ENCODE assay signal across 9 cellular contexts in genomic region chrX:19904778-19905367, GRCh38. TPM values are rescaled to one million over a fixed set of nuclear protein-coding genes. Genes with fewer than 3 reads are reported as not detected.
DNase-seq lines count a peak whose midpoint lies in the region; ATAC-seq and TF ChIP-seq lines count a peak whose summit lies in the region.
"Had no signal": no experiment of that assay in that cellular context is flagged by ENCODE, and none has a peak within 500 bp of the region (broad histone marks: within the 10 kb centered on the region; RNA-seq: fewer than 3 reads in every experiment).

No MANE protein-coding gene starts in this region.

- DNase-seq in activated CD4-positive, alpha-beta T cell treated with anti-CD3 and anti-CD28 coated beads for 36 hours, result peak; percentile 46
- DNase-seq in activated CD4-positive, alpha-beta T cell treated with anti-CD3 and anti-CD28 coated beads for 4 hours, result no peak
- DNase-seq in LoVo (ENCODE audit: low spot score), result peak; percentile 55
- DNase-seq in SIG-M5 (lab: John Stamatoyannopoulos, UW), result peak; percentile 12
- no peak for DNase-seq in effector memory CD8-positive, alpha-beta T cell
- DNase-seq in mesothelial cell of epicardium (ENCODE audit: low spot score in 2 of 2, unreplicated experiment in 2 of 2), result no peak

- peaks cover 10% of the 10 kb centered on the region for H3K4me1 Mint-ChIP-seq in activated CD4-positive, alpha-beta T cell treated with anti-CD3 and anti-CD28 coated beads for 36 hours
- H3K4me1 Mint-ChIP-seq in effector memory CD8-positive, alpha-beta T cell (ENCODE audit: low read depth in 2 of 2), result peaks cover 3 to 5% of the 10 kb centered on the region in 2 donors
- H3K4me1 Mint-ChIP-seq in mesothelial cell of epicardium, result peaks cover 12% of the 10 kb centered on the region

- peak; percentile 80 for ATAC-seq in activated CD4-positive, alpha-beta T cell treated with anti-CD3 and anti-CD28 coated beads for 36 hours
- peak; percentile 20 for ATAC-seq in GM19468 (IDR thresholded peaks at IDR 0.05; ENCODE audit: extremely low read depth, unreplicated experiment)
- ATAC-seq in effector memory CD8-positive, alpha-beta T cell (replicated peaks), result peak; percentile 78
- ATAC-seq in HG03469 (IDR thresholded peaks at IDR 0.05; ENCODE audit: unreplicated experiment), result no peak

- H3K27me3 Mint-ChIP-seq in activated CD4-positive, alpha-beta T cell treated with anti-CD3 and anti-CD28 coated beads for 36 hours, result no peaks in the 10 kb centered on the region
- H3K27me3 Mint-ChIP-seq in effector memory CD8-positive, alpha-beta T cell, result no peaks in the 10 kb centered on the region
- H3K27me3 Mint-ChIP-seq in mesothelial cell of epicardium (ENCODE audit: low read depth), result no peaks in the 10 kb centered on the region
- H3K27me3 Mint-ChIP-seq: activated naive CD8-positive, alpha-beta T cell had no signal

- POLR2A ChIA-PET in activated CD4-positive, alpha-beta T cell treated with anti-CD3 and anti-CD28 coated beads for 36 hours (lab: Charles Lee), result interaction anchor here (0.6 kb wide), 1 partner anchor 186 kb away, joined by 3 read pairs; no protein-coding TSS in a partner anchor

- no peak overlapping the region for H3K4me3 Mint-ChIP-seq in activated CD4-positive, alpha-beta T cell treated with anti-CD3 and anti-CD28 coated beads for 36 hours
- no peak overlapping the region for H3K4me3 Mint-ChIP-seq in effector memory CD8-positive, alpha-beta T cell
- H3K4me3 Mint-ChIP-seq in mesothelial cell of epicardium, result no peak overlapping the region
- H3K4me3 Mint-ChIP-seq: activated naive CD8-positive, alpha-beta T cell had no signal

- no peak overlapping the region for H3K27ac Mint-ChIP-seq in activated CD4-positive, alpha-beta T cell treated with anti-CD3 and anti-CD28 coated beads for 36 hours
- peak overlapping the region in 1 of 2 donors; percentile 30 for H3K27ac Mint-ChIP-seq in effector memory CD8-positive, alpha-beta T cell
- no peak overlapping the region for H3K27ac Mint-ChIP-seq in mesothelial cell of epicardium
- H3K27ac Mint-ChIP-seq: activated naive CD8-positive, alpha-beta T cell had no signal

- H3K36me3 Mint-ChIP-seq in activated CD4-positive, alpha-beta T cell treated with anti-CD3 and anti-CD28 coated beads for 36 hours (ENCODE audit: low read depth), result no peaks in the 10 kb centered on the region
- no peaks in the 10 kb centered on the region for H3K36me3 Mint-ChIP-seq in effector memory CD8-positive, alpha-beta T cell (ENCODE audit: insufficient read depth)
- no peaks in the 10 kb centered on the region for H3K36me3 Mint-ChIP-seq in mesothelial cell of epicardium
- H3K36me3 Mint-ChIP-seq: activated naive CD8-positive, alpha-beta T cell had no signal

- intact Hi-C loops in activated CD4-positive, alpha-beta T cell treated with anti-CD3 and anti-CD28 coated beads for 36 hours (cut with DNase I, micrococcal nuclease), result loop anchor here (1.0 to 5.0 kb wide), 6 partner anchors 86 to 533 kb away; partner anchors contain the start of genes BCLAF3 (in 2 of the 2) and MAP7D2 (in 1 of the 2)

- TF ChIP-seq CTCF in mesothelial cell of epicardium (IDR thresholded peaks at IDR 0.05; ENCODE audit: unreplicated experiment), result peak; percentile 26

- H3K9me3 Mint-ChIP-seq in activated CD4-positive, alpha-beta T cell treated with anti-CD3 and anti-CD28 coated beads for 36 hours (ENCODE audit: low read depth), result no peaks in the 10 kb centered on the region
- no peaks in the 10 kb centered on the region for H3K9me3 Mint-ChIP-seq in effector memory CD8-positive, alpha-beta T cell
- peaks cover 23% of the 10 kb centered on the region for H3K9me3 Mint-ChIP-seq in mesothelial cell of epicardium

- CTCF ChIA-PET in activated CD4-positive, alpha-beta T cell treated with anti-CD3 and anti-CD28 coated beads for 36 hours (lab: Charles Lee), result interaction anchor here (0.6 to 2.3 kb wide), 29 partner anchors 10 to 1434 kb away, joined by 3 to 16 read pairs (median 3); partner anchors contain the start of gene BCLAF3

RNA-seq across cellular contexts. Expression of gene SH3KBP1, which starts 17.5 kb away (rescaled TPM):
- total RNA-seq in activated CD4-positive, alpha-beta T cell treated with anti-CD3 and anti-CD28 coated beads for 36 hours, result 10 to 100 TPM; 68.8 to 85.1 TPM
- total RNA-seq in mesothelial cell of epicardium, result 30.6 to 35.9 TPM (median 32.8 TPM) in 3 replicates

Comparison
In these comparisons a context has a peak if more than half of its experiments do, and no peak if none do; other contexts are left out.
1. DNase-seq: peak in activated CD4-positive, alpha-beta T cell treated with anti-CD3 and anti-CD28 coated beads for 36 hours (single experiment), LoVo (single experiment) and SIG-M5 (single experiment); none in activated CD4-positive, alpha-beta T cell treated with anti-CD3 and anti-CD28 coated beads for 4 hours (0 of 2), effector memory CD8-positive, alpha-beta T cell (0 of 3) and mesothelial cell of epicardium (0 of 2).